ENCODE assay signal across 11 cellular contexts in the genomic region with DNA sequence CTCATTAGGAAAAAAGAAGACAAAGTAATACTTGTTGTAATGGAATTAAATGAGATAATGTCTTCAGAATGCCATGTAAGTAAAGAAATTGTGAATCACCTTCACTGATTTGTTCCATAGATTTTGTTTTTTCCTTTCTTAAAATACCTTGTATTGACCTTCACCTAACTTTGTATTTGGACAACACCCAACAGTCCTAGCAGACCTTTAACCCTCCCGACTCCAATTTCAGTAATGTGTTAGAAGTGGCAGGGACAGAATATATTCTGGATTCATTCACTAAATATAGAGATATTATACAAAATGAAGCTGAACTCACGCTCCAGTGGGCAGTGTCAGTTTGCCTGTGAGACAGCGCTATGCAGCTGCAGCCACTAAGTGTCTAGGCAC.
"Had no signal": no experiment of that assay in that cellular context is flagged by ENCODE, and none has a peak within 500 bp of the region (broad histone marks: within the 10 kb centered on the region; RNA-seq: fewer than 3 reads in every experiment).

No MANE protein-coding gene starts in this region.

- H3K4me1 ChIP-seq: vagina had no signal

- DNase-seq: activated CD4-positive, alpha-beta memory T cell treated with anti-CD3 and anti-CD28 coated beads for 36 hours; activated gamma-delta T cell; activated T-cell treated with anti-CD3 and anti-CD28 coated beads, Interleukin-2, amount 50 U/mL, for 4 hours; foreskin keratinocyte; heart left ventricle; small intestine; T-helper 9 cell had no signal

- H3K27ac ChIP-seq: foreskin keratinocyte, vagina had no signal

- H3K9me3 ChIP-seq: heart left ventricle, vagina had no signal

- H3K4me3 ChIP-seq: heart left ventricle, vagina had no signal

- ATAC-seq: activated T-cell treated with anti-CD3 and anti-CD28 coated beads, Interleukin-2, amount 50 U/mL, for 4 hours; foreskin keratinocyte had no signal

- H3K27ac Mint-ChIP-seq: activated CD4-positive, alpha-beta memory T cell treated with anti-CD3 and anti-CD28 coated beads for 36 hours; activated naive CD8-positive, alpha-beta T cell; memory B cell had no signal

- H3K9me3 Mint-ChIP-seq: activated CD4-positive, alpha-beta memory T cell treated with anti-CD3 and anti-CD28 coated beads for 36 hours; activated T-cell treated with anti-CD3 and anti-CD28 coated beads, Interleukin-2, amount 50 U/mL, for 4 hours; memory B cell; nephron had no signal

- H3K27me3 ChIP-seq: foreskin keratinocyte, heart left ventricle, vagina had no signal

- H3K4me3 Mint-ChIP-seq: activated CD4-positive, alpha-beta memory T cell treated with anti-CD3 and anti-CD28 coated beads for 36 hours; activated naive CD8-positive, alpha-beta T cell; activated T-cell treated with anti-CD3 and anti-CD28 coated beads, Interleukin-2, amount 50 U/mL, for 4 hours; memory B cell; nephron had no signal

- H3K27me3 Mint-ChIP-seq: activated CD4-positive, alpha-beta memory T cell treated with anti-CD3 and anti-CD28 coated beads for 36 hours; memory B cell had no signal

- H3K36me3 ChIP-seq: heart left ventricle, vagina had no signal
